Comparison of ENCODE assay signal across 1 cellular context in genomic region chr20:23420943-23421925, GRCh38.
TF ChIP-seq lines count a peak whose summit lies in the region.

TSS of gene NAPB (minus strand) at chr20:23421488. CDS start at chr20:23421402, 86 bp downstream.

TF ChIP-seq in HepG2, 621 proteins besides CTCF, POLR2A, EP300 and RAD21 (continued from another document and continues in another):
- TF ChIP-seq ZNF142 (CRISPR knock-in tag; IDR thresholded peaks at IDR 0.05) (no peak), ZNF382 (CRISPR knock-in tag; IDR thresholded peaks at IDR 0.05; ENCODE audit: borderline replicate concordance) (no peak), TP53 (CRISPR knock-in tag; conservative IDR thresholded peaks at IDR 0.05) (no peak; the same call in none of the 2 replicates), ESRRA (CRISPR knock-in tag; IDR thresholded peaks at IDR 0.05; ENCODE audit: low read depth) (0 out of 2 replicates have a peak, but pooled peaks have one; percentile 57), ZSCAN9 (CRISPR knock-in tag; IDR thresholded peaks at IDR 0.05; ENCODE audit: borderline replicate concordance) (peak; percentile 45; the same call in 1 of the 2 replicates), ZNF839 (CRISPR knock-in tag; IDR thresholded peaks at IDR 0.05; ENCODE audit: borderline replicate concordance) (peak; percentile 83; the same call in 1 of the 2 replicates), BCL6 (CRISPR knock-in tag; IDR thresholded peaks at IDR 0.05) (peak; percentile 70), NFATC3 (CRISPR knock-in tag; IDR thresholded peaks at IDR 0.05) (no peak), FOXJ3 (CRISPR knock-in tag; IDR thresholded peaks at IDR 0.05; ENCODE audit: borderline replicate concordance) (peak; percentile 37; the same call in 1 of the 2 replicates), MAZ (IDR thresholded peaks at IDR 0.05; ENCODE audit: borderline replicate concordance, low read depth, low read length) (peak; percentile 71; the same call in 1 of the 2 replicates), MAZ (CRISPR knock-in tag; IDR thresholded peaks at IDR 0.05; ENCODE audit: low read depth) (peak; percentile 92), ZBTB43 (CRISPR knock-in tag; conservative IDR thresholded peaks at IDR 0.05) (0 out of 2 replicates have a peak, but pooled peaks have one; percentile 37), TBL1XR1 (IDR thresholded peaks at IDR 0.05; ENCODE audit: borderline replicate concordance, low read length, partially characterized antibody) (no peak), NFKBIZ (CRISPR knock-in tag; IDR thresholded peaks at IDR 0.05) (peak; percentile 92; the same call in 1 of the 2 replicates), ZFP82 (CRISPR knock-in tag; IDR thresholded peaks at IDR 0.05; ENCODE audit: borderline replicate concordance) (peak; percentile 68; the same call in 1 of the 2 replicates), ZNF577 (CRISPR knock-in tag; IDR thresholded peaks at IDR 0.05; ENCODE audit: borderline replicate concordance, low read depth) (no peak), AKNA (CRISPR knock-in tag; IDR thresholded peaks at IDR 0.05; ENCODE audit: borderline replicate concordance) (peak; percentile 52; the same call in 1 of the 2 replicates), TIGD3 (CRISPR knock-in tag; IDR thresholded peaks at IDR 0.05; ENCODE audit: borderline replicate concordance) (no peak), ZBTB1 (CRISPR knock-in tag; IDR thresholded peaks at IDR 0.05; ENCODE audit: borderline replicate concordance) (no peak), NFE2 (CRISPR knock-in tag; IDR thresholded peaks at IDR 0.05) (no peak), BRCA1 (CRISPR knock-in tag; IDR thresholded peaks at IDR 0.05) (0 out of 2 replicates have a peak, but pooled peaks have one; percentile 69), ZNF101 (CRISPR knock-in tag; IDR thresholded peaks at IDR 0.05; ENCODE audit: borderline replicate concordance, low read depth) (no peak), ZNF672 (CRISPR knock-in tag; IDR thresholded peaks at IDR 0.05) (no peak), ZNF121 (CRISPR knock-in tag; IDR thresholded peaks at IDR 0.05) (no peak), RFXANK (CRISPR knock-in tag; IDR thresholded peaks at IDR 0.05) (no peak; the same call in 1 of the 2 replicates), ZNF841 (CRISPR knock-in tag; IDR thresholded peaks at IDR 0.05; ENCODE audit: borderline replicate concordance) (no peak), PHB2 (IDR thresholded peaks at IDR 0.05; ENCODE audit: partially characterized antibody) (no peak), ZNF33A (CRISPR knock-in tag; IDR thresholded peaks at IDR 0.05; ENCODE audit: borderline replicate concordance) (no peak), HDAC6 (IDR thresholded peaks at IDR 0.05; ENCODE audit: low read depth, low read length) (no peak), ZNF574 (CRISPR knock-in tag; IDR thresholded peaks at IDR 0.05) (peak; percentile 88)
- TF ChIP-seq, protein P1, sequence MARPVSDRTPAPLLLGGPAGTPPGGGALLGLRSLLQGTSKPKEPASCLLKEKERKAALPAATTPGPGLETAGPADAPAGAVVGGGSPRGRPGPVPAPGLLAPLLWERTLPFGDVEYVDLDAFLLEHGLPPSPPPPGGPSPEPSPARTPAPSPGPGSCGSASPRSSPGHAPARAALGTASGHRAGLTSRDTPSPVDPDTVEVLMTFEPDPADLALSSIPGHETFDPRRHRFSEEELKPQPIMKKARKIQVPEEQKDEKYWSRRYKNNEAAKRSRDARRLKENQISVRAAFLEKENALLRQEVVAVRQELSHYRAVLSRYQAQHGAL (CRISPR knock-in tag; IDR thresholded peaks at IDR 0.05; ENCODE audit: not compliant biosample characterization), result peak; percentile 82
- TF ChIP-seq, protein P2, sequence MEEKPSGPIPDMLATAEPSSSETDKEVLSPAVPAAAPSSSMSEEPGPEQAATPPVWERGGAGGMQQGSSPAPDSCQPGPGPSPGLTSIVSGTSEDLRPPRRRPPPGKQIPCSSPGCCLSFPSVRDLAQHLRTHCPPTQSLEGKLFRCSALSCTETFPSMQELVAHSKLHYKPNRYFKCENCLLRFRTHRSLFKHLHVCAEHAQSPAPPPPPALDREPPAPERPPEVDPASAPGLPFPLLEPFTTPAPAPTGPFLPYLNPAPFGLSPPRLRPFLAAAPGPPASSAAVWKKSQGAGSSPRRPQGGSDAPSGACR (CRISPR knock-in tag; IDR thresholded peaks at IDR 0.05), result peak; percentile 86
- TF ChIP-seq, protein P3, sequence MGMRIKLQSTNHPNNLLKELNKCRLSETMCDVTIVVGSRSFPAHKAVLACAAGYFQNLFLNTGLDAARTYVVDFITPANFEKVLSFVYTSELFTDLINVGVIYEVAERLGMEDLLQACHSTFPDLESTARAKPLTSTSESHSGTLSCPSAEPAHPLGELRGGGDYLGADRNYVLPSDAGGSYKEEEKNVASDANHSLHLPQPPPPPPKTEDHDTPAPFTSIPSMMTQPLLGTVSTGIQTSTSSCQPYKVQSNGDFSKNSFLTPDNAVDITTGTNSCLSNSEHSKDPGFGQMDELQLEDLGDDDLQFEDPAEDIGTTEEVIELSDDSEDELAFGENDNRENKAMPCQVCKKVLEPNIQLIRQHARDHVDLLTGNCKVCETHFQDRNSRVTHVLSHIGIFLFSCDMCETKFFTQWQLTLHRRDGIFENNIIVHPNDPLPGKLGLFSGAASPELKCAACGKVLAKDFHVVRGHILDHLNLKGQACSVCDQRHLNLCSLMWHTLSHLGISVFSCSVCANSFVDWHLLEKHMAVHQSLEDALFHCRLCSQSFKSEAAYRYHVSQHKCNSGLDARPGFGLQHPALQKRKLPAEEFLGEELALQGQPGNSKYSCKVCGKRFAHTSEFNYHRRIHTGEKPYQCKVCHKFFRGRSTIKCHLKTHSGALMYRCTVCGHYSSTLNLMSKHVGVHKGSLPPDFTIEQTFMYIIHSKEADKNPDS (CRISPR knock-in tag; IDR thresholded peaks at IDR 0.05), result no peak
- TF ChIP-seq, protein P4, sequence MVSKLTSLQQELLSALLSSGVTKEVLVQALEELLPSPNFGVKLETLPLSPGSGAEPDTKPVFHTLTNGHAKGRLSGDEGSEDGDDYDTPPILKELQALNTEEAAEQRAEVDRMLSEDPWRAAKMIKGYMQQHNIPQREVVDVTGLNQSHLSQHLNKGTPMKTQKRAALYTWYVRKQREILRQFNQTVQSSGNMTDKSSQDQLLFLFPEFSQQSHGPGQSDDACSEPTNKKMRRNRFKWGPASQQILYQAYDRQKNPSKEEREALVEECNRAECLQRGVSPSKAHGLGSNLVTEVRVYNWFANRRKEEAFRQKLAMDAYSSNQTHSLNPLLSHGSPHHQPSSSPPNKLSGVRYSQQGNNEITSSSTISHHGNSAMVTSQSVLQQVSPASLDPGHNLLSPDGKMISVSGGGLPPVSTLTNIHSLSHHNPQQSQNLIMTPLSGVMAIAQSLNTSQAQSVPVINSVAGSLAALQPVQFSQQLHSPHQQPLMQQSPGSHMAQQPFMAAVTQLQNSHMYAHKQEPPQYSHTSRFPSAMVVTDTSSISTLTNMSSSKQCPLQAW (CRISPR knock-in tag; IDR thresholded peaks at IDR 0.05), result peak; percentile 94
